In genomic region chr3:55189359-55189801, GRCh38 we compare ENCODE assay signal across 1 cellular context.
TF ChIP-seq lines count a peak whose summit lies in the region.

No MANE protein-coding gene starts in this region.

TF ChIP-seq in WTC11, 78 proteins besides CTCF, POLR2A, EP300 and RAD21 (continued from another document):
- no peak for TF ChIP-seq ATF2 (CRISPR knock-in tag; IDR thresholded peaks at IDR 0.05; ENCODE audit: borderline replicate concordance, low read depth)
- TF ChIP-seq, protein P1, sequence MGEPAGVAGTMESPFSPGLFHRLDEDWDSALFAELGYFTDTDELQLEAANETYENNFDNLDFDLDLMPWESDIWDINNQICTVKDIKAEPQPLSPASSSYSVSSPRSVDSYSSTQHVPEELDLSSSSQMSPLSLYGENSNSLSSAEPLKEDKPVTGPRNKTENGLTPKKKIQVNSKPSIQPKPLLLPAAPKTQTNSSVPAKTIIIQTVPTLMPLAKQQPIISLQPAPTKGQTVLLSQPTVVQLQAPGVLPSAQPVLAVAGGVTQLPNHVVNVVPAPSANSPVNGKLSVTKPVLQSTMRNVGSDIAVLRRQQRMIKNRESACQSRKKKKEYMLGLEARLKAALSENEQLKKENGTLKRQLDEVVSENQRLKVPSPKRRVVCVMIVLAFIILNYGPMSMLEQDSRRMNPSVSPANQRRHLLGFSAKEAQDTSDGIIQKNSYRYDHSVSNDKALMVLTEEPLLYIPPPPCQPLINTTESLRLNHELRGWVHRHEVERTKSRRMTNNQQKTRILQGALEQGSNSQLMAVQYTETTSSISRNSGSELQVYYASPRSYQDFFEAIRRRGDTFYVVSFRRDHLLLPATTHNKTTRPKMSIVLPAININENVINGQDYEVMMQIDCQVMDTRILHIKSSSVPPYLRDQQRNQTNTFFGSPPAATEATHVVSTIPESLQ (CRISPR knock-in tag; IDR thresholded peaks at IDR 0.05), result no peak
- TF ChIP-seq, protein P2, sequence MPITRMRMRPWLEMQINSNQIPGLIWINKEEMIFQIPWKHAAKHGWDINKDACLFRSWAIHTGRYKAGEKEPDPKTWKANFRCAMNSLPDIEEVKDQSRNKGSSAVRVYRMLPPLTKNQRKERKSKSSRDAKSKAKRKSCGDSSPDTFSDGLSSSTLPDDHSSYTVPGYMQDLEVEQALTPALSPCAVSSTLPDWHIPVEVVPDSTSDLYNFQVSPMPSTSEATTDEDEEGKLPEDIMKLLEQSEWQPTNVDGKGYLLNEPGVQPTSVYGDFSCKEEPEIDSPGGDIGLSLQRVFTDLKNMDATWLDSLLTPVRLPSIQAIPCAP (CRISPR knock-in tag; IDR thresholded peaks at IDR 0.05), result no peak
- no peak for TF ChIP-seq CBFB (CRISPR knock-in tag; IDR thresholded peaks at IDR 0.05; ENCODE audit: low read depth)
